In genomic region chr14:63996575-63997220, GRCh38 we compare ENCODE assay signal across 28 cellular contexts.
DNase-seq lines count a peak whose midpoint lies in the region; ATAC-seq and TF ChIP-seq lines count a peak whose summit lies in the region.
"Had no signal": no experiment of that assay in that cellular context is flagged by ENCODE, and none has a peak within 500 bp of the region (broad histone marks: within the 10 kb centered on the region; RNA-seq: fewer than 3 reads in every experiment).

No MANE protein-coding gene starts in this region.

- H3K4me3 ChIP-seq in AG10803 (ENCODE audit: low read length) = no peak overlapping the region
- H3K4me3 ChIP-seq in RWPE2 (ENCODE audit: severe bottlenecking) = no peak overlapping the region
- H3K4me3 ChIP-seq: adrenal gland, GM23248, Peyer's patch, right lobe of liver, upper lobe of right lung had no signal

- H3K4me3 Mint-ChIP-seq in natural killer cell = no peak overlapping the region
- H3K4me3 Mint-ChIP-seq: B cell; mesothelial cell of epicardium; naive thymus-derived CD4-positive, alpha-beta T cell had no signal

- peak; percentile 66; the same call in 1 of the 3 replicates for ATAC-seq in RWPE2 (ENCODE audit: low read depth)
- no peak for ATAC-seq in natural killer cell
- ATAC-seq in HG03378 (IDR thresholded peaks at IDR 0.05; ENCODE audit: unreplicated experiment) = no peak
- ATAC-seq in HG03097 (IDR thresholded peaks at IDR 0.05; ENCODE audit: low FRiP score, unreplicated experiment) = no peak
- ATAC-seq: foreskin keratinocyte; left lobe of liver; naive thymus-derived CD4-positive, alpha-beta T cell; right lobe of liver; upper lobe of right lung had no signal

- H3K27ac Mint-ChIP-seq in natural killer cell = peak overlapping the region; percentile 15 to 66
- H3K27ac Mint-ChIP-seq: B cell, mesothelial cell of epicardium had no signal

- H3K4me1 ChIP-seq in RWPE2 (ENCODE audit: insufficient read depth, poor library complexity, severe bottlenecking) = peaks cover 10% of the 10 kb centered on the region
- H3K4me1 ChIP-seq: adrenal gland, parathyroid adenoma, Peyer's patch, upper lobe of right lung had no signal

- peaks cover 14 to 21% of the 10 kb centered on the region in 2 donors for H3K4me1 Mint-ChIP-seq in natural killer cell

- no peaks in the 10 kb centered on the region for H3K9me3 ChIP-seq in RWPE2 (ENCODE audit: severe bottlenecking)
- H3K9me3 ChIP-seq: adrenal gland, Peyer's patch, right lobe of liver, upper lobe of right lung had no signal

- H3K36me3 ChIP-seq in RWPE2 (ENCODE audit: low read depth) = peaks cover 60% of the 10 kb centered on the region
- H3K36me3 ChIP-seq: adrenal gland, right lobe of liver had no signal

- DNase-seq in AG10803 (ENCODE audit: low read depth) (peak; percentile 11), RWPE2 (ENCODE audit: low spot score) (no peak), dermis blood vessel endothelial cell (peak; percentile 82), natural killer cell (no peak), NCI-H2196 (lab: John Stamatoyannopoulos, UW; ENCODE audit: unreplicated experiment) (no peak), UCSD-AML1 (lab: John Stamatoyannopoulos, UW; ENCODE audit: unreplicated experiment) (no peak)
- DNase-seq: activated CD4-positive, alpha-beta T cell treated with anti-CD3 and anti-CD28 coated beads for 1 hour; activated naive CD4-positive, alpha-beta T cell; adrenal gland; DMS53; GM23248; KBM-7; naive thymus-derived CD4-positive, alpha-beta T cell; NCI-H1436; NCI-H2107; NCI-H524 treated with DMSO at 0.1 percent for 48 hours; NK-92 treated with Interleukin-12 subunit alpha and Interleukin-12 subunit beta, amount 100 ng/mL, for 24 hours; Peyer's patch; right lobe of liver; stimulated activated CD4-positive, alpha-beta T cell treated with anti-CD3 and anti-CD28 coated beads, Interleukin-15, amount 100 ng/mL, for 24 hours; upper lobe of right lung had no signal

- intact Hi-C loops in natural killer cell (cut with micrococcal nuclease) = no loop called here

- no peak for TF ChIP-seq CTCF in AG10803 (conservative IDR thresholded peaks at IDR 0.05; ENCODE audit: low read length)
- TF ChIP-seq CTCF in RWPE2 (IDR thresholded peaks at IDR 0.05; ENCODE audit: poor library complexity, severe bottlenecking) = no peak
- TF ChIP-seq CTCF in natural killer cell (IDR thresholded peaks at IDR 0.05) = no peak

- no peaks in the 10 kb centered on the region for H3K27me3 Mint-ChIP-seq in natural killer cell (ENCODE audit: low read depth in 2 of 2)
- H3K27me3 Mint-ChIP-seq: B cell; naive thymus-derived CD4-positive, alpha-beta T cell had no signal

- H3K36me3 Mint-ChIP-seq in natural killer cell = peaks cover 45% of the 10 kb centered on the region

- no peaks in the 10 kb centered on the region for H3K9me3 Mint-ChIP-seq in natural killer cell

- no peak overlapping the region for H3K27ac ChIP-seq in RWPE2 (ENCODE audit: poor library complexity, severe bottlenecking)
- H3K27ac ChIP-seq: adrenal gland, foreskin keratinocyte, GM23248, parathyroid adenoma, Peyer's patch, right lobe of liver, upper lobe of right lung had no signal

- no peaks in the 10 kb centered on the region for H3K27me3 ChIP-seq in RWPE2 (ENCODE audit: insufficient read depth, poor library complexity, severe bottlenecking)
- H3K27me3 ChIP-seq: adrenal gland, foreskin keratinocyte, Peyer's patch, right lobe of liver, upper lobe of right lung had no signal

Comparison
In these comparisons a context has a peak if more than half of its experiments do, and no peak if none do; other contexts are left out.
1. DNase-seq: peak in AG10803 (single experiment) and dermis blood vessel endothelial cell (single experiment); none in RWPE2 (single experiment), natural killer cell (single experiment), NCI-H2196 (single experiment) and UCSD-AML1 (single experiment).